In the genomic region with DNA sequence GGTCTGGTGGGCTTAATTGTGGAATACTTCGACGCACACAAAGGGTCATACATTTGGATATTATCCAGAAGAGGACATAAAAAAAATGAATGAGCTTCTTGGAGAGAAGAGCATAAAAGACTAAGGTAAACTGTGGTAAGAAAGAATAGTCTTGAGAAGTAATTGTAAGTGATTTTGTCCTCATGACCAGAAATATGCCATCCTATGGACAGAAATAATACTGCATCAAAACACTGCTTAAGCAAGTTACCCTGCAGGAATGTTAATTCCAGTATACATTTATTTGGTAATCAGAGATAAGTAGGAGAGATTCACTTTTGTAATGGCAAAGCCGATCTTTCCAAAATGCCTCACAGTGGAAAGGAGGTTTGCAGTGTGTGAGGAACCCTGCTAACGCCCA, we compare ENCODE assay signal across 16 cellular contexts.
DNase-seq lines count a peak whose midpoint lies in the region; ATAC-seq and TF ChIP-seq lines count a peak whose summit lies in the region.
"Had no signal": no experiment of that assay in that cellular context is flagged by ENCODE, and none has a peak within 500 bp of the region (broad histone marks: within the 10 kb centered on the region; RNA-seq: fewer than 3 reads in every experiment).

No MANE protein-coding gene starts in this region.

- H3K4me1 ChIP-seq in breast epithelium, result no peaks in the 10 kb centered on the region
- no peaks in the 10 kb centered on the region for H3K4me1 ChIP-seq in tibial nerve
- H3K4me1 ChIP-seq: BLaER1 treated with 17β-estradiol and CSF1 and Interleukin-3, amounts not matched to agents 10 nM and 100 nM; SJCRH30 had no signal

- DNase-seq in MCF 10A (ENCODE audit: unreplicated experiment) (peak; percentile 5), breast epithelium (ENCODE audit: low spot score in 2 of 2) (no peak), amniotic epithelial cell (ENCODE audit: low read depth) (peak; percentile 60), fibroblast of villous mesenchyme (ENCODE audit: low read depth) (no peak), tibial nerve (ENCODE audit: low spot score in 2 of 2) (no peak), NCI-H345 (lab: John Stamatoyannopoulos, UW) (no peak), NCI-H1694 treated with DMSO at 0.1 percent for 48 hours (lab: John Stamatoyannopoulos, UW) (no peak)
- DNase-seq: 8988T; CD8-positive, alpha-beta memory T cell; NCI-H187 treated with DMSO at 0.1 percent for 48 hours; NCI-H748 treated with DMSO at 0.1 percent for 48 hours; PC-9; SJCRH30 had no signal

- H3K36me3 Mint-ChIP-seq in MCF 10A (ENCODE audit: insufficient read depth, unreplicated experiment), result no peaks in the 10 kb centered on the region

- H3K4me3 ChIP-seq in breast epithelium (no peak overlapping the region), fibroblast of villous mesenchyme (ENCODE audit: low read depth, low read length) (no peak overlapping the region), tibial nerve (no peak overlapping the region)
- H3K4me3 ChIP-seq: BLaER1 treated with 17β-estradiol and CSF1 and Interleukin-3, amounts not matched to agents 10 nM and 100 nM; PC-9; SJCRH30 had no signal

- ATAC-seq in HG02588 (IDR thresholded peaks at IDR 0.05; ENCODE audit: unreplicated experiment), result no peak

- no peaks in the 10 kb centered on the region for H3K9me3 Mint-ChIP-seq in MCF 10A (ENCODE audit: unreplicated experiment)

- H3K27me3 ChIP-seq in breast epithelium, result no peaks in the 10 kb centered on the region
- no peaks in the 10 kb centered on the region for H3K27me3 ChIP-seq in tibial nerve
- H3K27me3 ChIP-seq: BLaER1 treated with 17β-estradiol and CSF1 and Interleukin-3, amounts not matched to agents 10 nM and 100 nM; SJCRH30 had no signal

- H3K27me3 Mint-ChIP-seq in MCF 10A (ENCODE audit: insufficient read depth, unreplicated experiment), result no peaks in the 10 kb centered on the region
- H3K27me3 Mint-ChIP-seq: CD8-positive, alpha-beta memory T cell; IgD-negative memory B cell had no signal

- H3K4me3 Mint-ChIP-seq in MCF 10A (ENCODE audit: unreplicated experiment), result no peak overlapping the region
- H3K4me3 Mint-ChIP-seq: CD8-positive, alpha-beta memory T cell; IgD-negative memory B cell had no signal

- no peaks in the 10 kb centered on the region for H3K4me1 Mint-ChIP-seq in MCF 10A (ENCODE audit: insufficient read depth, unreplicated experiment)
- H3K4me1 Mint-ChIP-seq: CD8-positive, alpha-beta memory T cell had no signal

- BruUV-seq in MCF 10A (replicated peaks; lab: Mats Ljungman, UMichigan), result no TSS peak

- TF ChIP-seq EP300 in tibial nerve (IDR thresholded peaks at IDR 0.05), result no peak

- WGBS in tibial nerve, 2 donors, result 90 to 94% methylated on average over 4 of the region's 4 CpGs

- H3K36me3 ChIP-seq in breast epithelium (no peaks in the 10 kb centered on the region), tibial nerve (no peaks in the 10 kb centered on the region)
- H3K36me3 ChIP-seq: BLaER1 treated with 17β-estradiol and CSF1 and Interleukin-3, amounts not matched to agents 10 nM and 100 nM; SJCRH30 had no signal

- intact Hi-C loops in MCF 10A (cut with micrococcal nuclease) (no loop called here), breast epithelium (cut with DNase I; ENCODE audit: low total_unique reads) (no loop called here)

- no peak overlapping the region for H3K27ac Mint-ChIP-seq in MCF 10A (ENCODE audit: low read depth, unreplicated experiment)
- H3K27ac Mint-ChIP-seq: IgD-negative memory B cell had no signal

- CTCF ChIA-PET in MCF 10A (lab: Yijun Ruan, JAX), result interaction anchor here (0.6 to 0.7 kb wide), 2 partner anchors 13 to 1098 kb away, joined by 3 to 5 read pairs; no protein-coding TSS in a partner anchor

- no peaks in the 10 kb centered on the region for H3K9me3 ChIP-seq in breast epithelium
- peaks cover 0 to 9% (median 0%) of the 10 kb centered on the region in 4 donors for H3K9me3 ChIP-seq in tibial nerve
- H3K9me3 ChIP-seq: SJCRH30 had no signal

- POLR2A ChIA-PET in MCF 10A (lab: Yijun Ruan, JAX), result interaction anchor here (0.9 kb wide), 1 partner anchor 10 kb away, joined by 3 read pairs; no protein-coding TSS in a partner anchor

- TF ChIP-seq POLR2A in breast epithelium (IDR thresholded peaks at IDR 0.05) (no peak), tibial nerve (IDR thresholded peaks at IDR 0.05) (no peak)

- H3K27ac ChIP-seq in breast epithelium (no peak overlapping the region), tibial nerve (no peak overlapping the region)
- H3K27ac ChIP-seq: BLaER1 treated with 17β-estradiol and CSF1 and Interleukin-3, amounts not matched to agents 10 nM and 100 nM; PC-9; SJCRH30 had no signal

- TF ChIP-seq CTCF in MCF 10A (IDR thresholded peaks at IDR 0.05; ENCODE audit: unreplicated experiment), result no peak
- TF ChIP-seq CTCF in breast epithelium (IDR thresholded peaks at IDR 0.05), result no peak
- TF ChIP-seq CTCF in fibroblast of villous mesenchyme (IDR thresholded peaks at IDR 0.05; ENCODE audit: insufficient read depth, low read depth, low read length), result peak; percentile 3
- TF ChIP-seq CTCF in tibial nerve (IDR thresholded peaks at IDR 0.05), result no peak

Comparison
In these comparisons a context has a peak if more than half of its experiments do, and no peak if none do; other contexts are left out.
1. DNase-seq: peak in MCF 10A (single experiment) and amniotic epithelial cell (single experiment); none in breast epithelium (0 of 2), fibroblast of villous mesenchyme (single experiment), tibial nerve (0 of 2), NCI-H345 (single experiment) and NCI-H1694 treated with DMSO at 0.1 percent for 48 hours (single experiment).